ENCODE assay signal across 1 cellular context in the genomic region with DNA sequence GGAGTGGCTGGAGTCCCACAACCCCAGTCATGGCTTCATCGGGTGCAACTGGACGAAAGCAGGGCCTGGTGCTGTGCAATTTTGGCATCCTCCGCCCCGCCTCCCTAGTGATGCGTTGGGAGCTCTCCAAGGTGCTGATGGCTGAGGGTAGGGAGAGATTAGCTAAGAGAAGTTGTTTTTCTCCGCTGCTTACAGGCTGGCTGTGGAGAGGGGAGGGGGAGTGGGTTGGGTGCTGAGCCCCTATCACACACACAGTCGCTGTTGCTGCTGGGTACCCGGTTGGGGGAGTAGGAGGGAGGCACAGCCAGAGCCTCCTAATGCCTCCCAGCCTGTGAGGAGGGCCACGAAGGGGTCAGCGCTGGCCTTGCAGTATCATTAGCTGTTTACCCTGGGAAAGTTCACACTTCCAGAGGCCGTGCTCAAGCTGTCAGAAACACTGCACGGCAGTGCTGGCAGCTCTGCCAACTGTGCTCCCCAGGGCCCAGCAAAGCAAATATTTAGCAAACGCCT.
TF ChIP-seq lines count a peak whose summit lies in the region.

No MANE protein-coding gene starts in this region.

TF ChIP-seq in HepG2, 621 proteins besides CTCF, POLR2A, EP300 and RAD21 (continued from another document and continues in another):
- TF ChIP-seq, protein P1, sequence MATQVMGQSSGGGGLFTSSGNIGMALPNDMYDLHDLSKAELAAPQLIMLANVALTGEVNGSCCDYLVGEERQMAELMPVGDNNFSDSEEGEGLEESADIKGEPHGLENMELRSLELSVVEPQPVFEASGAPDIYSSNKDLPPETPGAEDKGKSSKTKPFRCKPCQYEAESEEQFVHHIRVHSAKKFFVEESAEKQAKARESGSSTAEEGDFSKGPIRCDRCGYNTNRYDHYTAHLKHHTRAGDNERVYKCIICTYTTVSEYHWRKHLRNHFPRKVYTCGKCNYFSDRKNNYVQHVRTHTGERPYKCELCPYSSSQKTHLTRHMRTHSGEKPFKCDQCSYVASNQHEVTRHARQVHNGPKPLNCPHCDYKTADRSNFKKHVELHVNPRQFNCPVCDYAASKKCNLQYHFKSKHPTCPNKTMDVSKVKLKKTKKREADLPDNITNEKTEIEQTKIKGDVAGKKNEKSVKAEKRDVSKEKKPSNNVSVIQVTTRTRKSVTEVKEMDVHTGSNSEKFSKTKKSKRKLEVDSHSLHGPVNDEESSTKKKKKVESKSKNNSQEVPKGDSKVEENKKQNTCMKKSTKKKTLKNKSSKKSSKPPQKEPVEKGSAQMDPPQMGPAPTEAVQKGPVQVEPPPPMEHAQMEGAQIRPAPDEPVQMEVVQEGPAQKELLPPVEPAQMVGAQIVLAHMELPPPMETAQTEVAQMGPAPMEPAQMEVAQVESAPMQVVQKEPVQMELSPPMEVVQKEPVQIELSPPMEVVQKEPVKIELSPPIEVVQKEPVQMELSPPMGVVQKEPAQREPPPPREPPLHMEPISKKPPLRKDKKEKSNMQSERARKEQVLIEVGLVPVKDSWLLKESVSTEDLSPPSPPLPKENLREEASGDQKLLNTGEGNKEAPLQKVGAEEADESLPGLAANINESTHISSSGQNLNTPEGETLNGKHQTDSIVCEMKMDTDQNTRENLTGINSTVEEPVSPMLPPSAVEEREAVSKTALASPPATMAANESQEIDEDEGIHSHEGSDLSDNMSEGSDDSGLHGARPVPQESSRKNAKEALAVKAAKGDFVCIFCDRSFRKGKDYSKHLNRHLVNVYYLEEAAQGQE (IDR thresholded peaks at IDR 0.05; ENCODE audit: borderline replicate concordance in 1 of 2, low read depth in 1 of 2, low read length in 2 of 2): peak; percentile 93 to 97
- TF ChIP-seq SP4 (CRISPR knock-in tag; IDR thresholded peaks at IDR 0.05) (no peak), KLF11 (CRISPR knock-in tag; IDR thresholded peaks at IDR 0.05) (0 out of 2 replicates have a peak, but pooled peaks have one; percentile 62), SAP130 (CRISPR knock-in tag; IDR thresholded peaks at IDR 0.05; ENCODE audit: low read depth) (peak; percentile 29; the same call in 1 of the 2 replicates), ZSCAN9 (CRISPR knock-in tag; IDR thresholded peaks at IDR 0.05; ENCODE audit: borderline replicate concordance) (peak; percentile 57; the same call in 1 of the 2 replicates), FOSL2 (CRISPR knock-in tag; IDR thresholded peaks at IDR 0.05) (0 out of 2 replicates have a peak, but pooled peaks have one; percentile 8), ZNF430 (CRISPR knock-in tag; IDR thresholded peaks at IDR 0.05) (peak; percentile 68), FOXK1 (CRISPR knock-in tag; IDR thresholded peaks at IDR 0.05; ENCODE audit: borderline replicate concordance, low read depth) (peak; percentile 27; the same call in 1 of the 2 replicates), NFKB2 (CRISPR knock-in tag; IDR thresholded peaks at IDR 0.05; ENCODE audit: borderline replicate concordance) (peak; percentile 65; the same call in 1 of the 2 replicates), ZNF607 (CRISPR knock-in tag; IDR thresholded peaks at IDR 0.05; ENCODE audit: borderline replicate concordance) (0 out of 2 replicates have a peak, but pooled peaks have one; percentile 41), SCMH1 (CRISPR knock-in tag; IDR thresholded peaks at IDR 0.05; ENCODE audit: borderline replicate concordance) (no peak), SALL1 (CRISPR knock-in tag; IDR thresholded peaks at IDR 0.05) (peak; percentile 57; the same call in 1 of the 2 replicates), ERF (CRISPR knock-in tag; IDR thresholded peaks at IDR 0.05) (peak; percentile 54; the same call in 1 of the 2 replicates), ZNF33B (CRISPR knock-in tag; IDR thresholded peaks at IDR 0.05) (no peak), KLF12 (CRISPR knock-in tag; IDR thresholded peaks at IDR 0.05; ENCODE audit: borderline replicate concordance) (peak; percentile 25; the same call in 1 of the 2 replicates), MIXL1 (CRISPR knock-in tag; IDR thresholded peaks at IDR 0.05) (peak; percentile 56; the same call in 1 of the 2 replicates), TCF12 (IDR thresholded peaks at IDR 0.05) (no peak), TCF12 (CRISPR knock-in tag; IDR thresholded peaks at IDR 0.05) (no peak), ZNF792 (CRISPR knock-in tag; IDR thresholded peaks at IDR 0.05) (peak; percentile 69; the same call in 1 of the 2 replicates), ATM (IDR thresholded peaks at IDR 0.05; ENCODE audit: borderline replicate concordance) (no peak), SOX5 (CRISPR knock-in tag; IDR thresholded peaks at IDR 0.05; ENCODE audit: borderline replicate concordance) (no peak), RXRB (CRISPR knock-in tag; IDR thresholded peaks at IDR 0.05; ENCODE audit: borderline replicate concordance) (0 out of 2 replicates have a peak, but pooled peaks have one; percentile 22), ZFP37 (CRISPR knock-in tag; IDR thresholded peaks at IDR 0.05; ENCODE audit: borderline replicate concordance) (peak; percentile 69; the same call in 1 of the 2 replicates), SRSF4 (IDR thresholded peaks at IDR 0.05; ENCODE audit: low read depth, low read length, poor library complexity, severe bottlenecking) (no peak), MEIS2 (CRISPR knock-in tag; IDR thresholded peaks at IDR 0.05) (no peak), HDAC2 (CRISPR knock-in tag; IDR thresholded peaks at IDR 0.05) (peak; percentile 47; the same call in 1 of the 2 replicates), HOXA5 (CRISPR knock-in tag; IDR thresholded peaks at IDR 0.05) (0 out of 2 replicates have a peak, but pooled peaks have one; percentile 34)
- TF ChIP-seq, protein P2, sequence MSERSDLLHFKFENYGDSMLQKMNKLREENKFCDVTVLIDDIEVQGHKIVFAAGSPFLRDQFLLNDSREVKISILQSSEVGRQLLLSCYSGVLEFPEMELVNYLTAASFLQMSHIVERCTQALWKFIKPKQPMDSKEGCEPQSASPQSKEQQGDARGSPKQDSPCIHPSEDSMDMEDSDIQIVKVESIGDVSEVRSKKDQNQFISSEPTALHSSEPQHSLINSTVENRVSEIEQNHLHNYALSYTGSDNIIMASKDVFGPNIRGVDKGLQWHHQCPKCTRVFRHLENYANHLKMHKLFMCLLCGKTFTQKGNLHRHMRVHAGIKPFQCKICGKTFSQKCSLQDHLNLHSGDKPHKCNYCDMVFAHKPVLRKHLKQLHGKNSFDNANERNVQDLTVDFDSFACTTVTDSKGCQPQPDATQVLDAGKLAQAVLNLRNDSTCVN (CRISPR knock-in tag; IDR thresholded peaks at IDR 0.05; ENCODE audit: borderline replicate concordance): peak; percentile 55; the same call in 1 of the 2 replicates
- TF ChIP-seq, protein P3, sequence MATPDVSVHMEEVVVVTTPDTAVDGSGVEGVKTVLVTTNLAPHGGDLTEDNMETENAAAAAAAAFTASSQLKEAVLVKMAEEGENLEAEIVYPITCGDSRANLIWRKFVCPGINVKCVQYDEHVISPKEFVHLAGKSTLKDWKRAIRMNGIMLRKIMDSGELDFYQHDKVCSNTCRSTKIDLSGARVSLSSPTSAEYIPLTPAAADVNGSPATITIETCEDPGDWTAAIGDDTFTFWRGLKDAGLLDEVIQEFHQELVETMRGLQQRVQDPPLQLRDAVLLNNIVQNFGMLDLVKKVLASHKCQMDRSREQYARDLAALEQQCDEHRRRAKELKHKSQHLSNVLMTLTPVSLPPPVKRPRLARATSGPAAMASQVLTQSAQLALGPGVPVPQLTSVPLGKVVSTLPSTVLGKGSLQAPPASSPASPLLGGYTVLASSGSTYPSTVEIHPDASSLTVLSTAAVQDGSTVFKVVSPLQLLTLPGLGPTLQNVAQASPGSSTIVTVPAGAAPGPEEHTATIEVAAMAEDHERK (CRISPR knock-in tag; IDR thresholded peaks at IDR 0.05; ENCODE audit: low read depth): no peak
- TF ChIP-seq, protein P4, sequence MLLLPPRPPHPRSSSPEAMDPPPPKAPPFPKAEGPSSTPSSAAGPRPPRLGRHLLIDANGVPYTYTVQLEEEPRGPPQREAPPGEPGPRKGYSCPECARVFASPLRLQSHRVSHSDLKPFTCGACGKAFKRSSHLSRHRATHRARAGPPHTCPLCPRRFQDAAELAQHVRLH (CRISPR knock-in tag; IDR thresholded peaks at IDR 0.05; ENCODE audit: borderline replicate concordance, low read depth): peak; percentile 35; the same call in 1 of the 2 replicates
- TF ChIP-seq, protein P5, sequence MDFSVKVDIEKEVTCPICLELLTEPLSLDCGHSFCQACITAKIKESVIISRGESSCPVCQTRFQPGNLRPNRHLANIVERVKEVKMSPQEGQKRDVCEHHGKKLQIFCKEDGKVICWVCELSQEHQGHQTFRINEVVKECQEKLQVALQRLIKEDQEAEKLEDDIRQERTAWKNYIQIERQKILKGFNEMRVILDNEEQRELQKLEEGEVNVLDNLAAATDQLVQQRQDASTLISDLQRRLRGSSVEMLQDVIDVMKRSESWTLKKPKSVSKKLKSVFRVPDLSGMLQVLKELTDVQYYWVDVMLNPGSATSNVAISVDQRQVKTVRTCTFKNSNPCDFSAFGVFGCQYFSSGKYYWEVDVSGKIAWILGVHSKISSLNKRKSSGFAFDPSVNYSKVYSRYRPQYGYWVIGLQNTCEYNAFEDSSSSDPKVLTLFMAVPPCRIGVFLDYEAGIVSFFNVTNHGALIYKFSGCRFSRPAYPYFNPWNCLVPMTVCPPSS (IDR thresholded peaks at IDR 0.05): no peak
- TF ChIP-seq, protein P6, sequence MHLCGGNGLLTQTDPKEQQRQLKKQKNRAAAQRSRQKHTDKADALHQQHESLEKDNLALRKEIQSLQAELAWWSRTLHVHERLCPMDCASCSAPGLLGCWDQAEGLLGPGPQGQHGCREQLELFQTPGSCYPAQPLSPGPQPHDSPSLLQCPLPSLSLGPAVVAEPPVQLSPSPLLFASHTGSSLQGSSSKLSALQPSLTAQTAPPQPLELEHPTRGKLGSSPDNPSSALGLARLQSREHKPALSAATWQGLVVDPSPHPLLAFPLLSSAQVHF (CRISPR knock-in tag; IDR thresholded peaks at IDR 0.05): 0 out of 2 replicates have a peak, but pooled peaks have one; percentile 52
- TF ChIP-seq, protein P7, sequence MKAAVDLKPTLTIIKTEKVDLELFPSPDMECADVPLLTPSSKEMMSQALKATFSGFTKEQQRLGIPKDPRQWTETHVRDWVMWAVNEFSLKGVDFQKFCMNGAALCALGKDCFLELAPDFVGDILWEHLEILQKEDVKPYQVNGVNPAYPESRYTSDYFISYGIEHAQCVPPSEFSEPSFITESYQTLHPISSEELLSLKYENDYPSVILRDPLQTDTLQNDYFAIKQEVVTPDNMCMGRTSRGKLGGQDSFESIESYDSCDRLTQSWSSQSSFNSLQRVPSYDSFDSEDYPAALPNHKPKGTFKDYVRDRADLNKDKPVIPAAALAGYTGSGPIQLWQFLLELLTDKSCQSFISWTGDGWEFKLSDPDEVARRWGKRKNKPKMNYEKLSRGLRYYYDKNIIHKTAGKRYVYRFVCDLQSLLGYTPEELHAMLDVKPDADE (CRISPR knock-in tag; IDR thresholded peaks at IDR 0.05): no peak
- TF ChIP-seq, protein P8, sequence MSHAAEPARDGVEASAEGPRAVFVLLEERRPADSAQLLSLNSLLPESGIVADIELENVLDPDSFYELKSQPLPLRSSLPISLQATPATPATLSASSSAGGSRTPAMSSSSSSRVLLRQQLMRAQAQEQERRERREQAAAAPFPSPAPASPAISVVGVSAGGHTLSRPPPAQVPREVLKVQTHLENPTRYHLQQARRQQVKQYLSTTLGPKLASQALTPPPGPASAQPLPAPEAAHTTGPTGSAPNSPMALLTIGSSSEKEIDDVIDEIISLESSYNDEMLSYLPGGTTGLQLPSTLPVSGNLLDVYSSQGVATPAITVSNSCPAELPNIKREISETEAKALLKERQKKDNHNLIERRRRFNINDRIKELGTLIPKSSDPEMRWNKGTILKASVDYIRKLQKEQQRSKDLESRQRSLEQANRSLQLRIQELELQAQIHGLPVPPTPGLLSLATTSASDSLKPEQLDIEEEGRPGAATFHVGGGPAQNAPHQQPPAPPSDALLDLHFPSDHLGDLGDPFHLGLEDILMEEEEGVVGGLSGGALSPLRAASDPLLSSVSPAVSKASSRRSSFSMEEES (CRISPR knock-in tag; IDR thresholded peaks at IDR 0.05): peak; percentile 49; the same call in 1 of the 2 replicates
- TF ChIP-seq, protein P9, sequence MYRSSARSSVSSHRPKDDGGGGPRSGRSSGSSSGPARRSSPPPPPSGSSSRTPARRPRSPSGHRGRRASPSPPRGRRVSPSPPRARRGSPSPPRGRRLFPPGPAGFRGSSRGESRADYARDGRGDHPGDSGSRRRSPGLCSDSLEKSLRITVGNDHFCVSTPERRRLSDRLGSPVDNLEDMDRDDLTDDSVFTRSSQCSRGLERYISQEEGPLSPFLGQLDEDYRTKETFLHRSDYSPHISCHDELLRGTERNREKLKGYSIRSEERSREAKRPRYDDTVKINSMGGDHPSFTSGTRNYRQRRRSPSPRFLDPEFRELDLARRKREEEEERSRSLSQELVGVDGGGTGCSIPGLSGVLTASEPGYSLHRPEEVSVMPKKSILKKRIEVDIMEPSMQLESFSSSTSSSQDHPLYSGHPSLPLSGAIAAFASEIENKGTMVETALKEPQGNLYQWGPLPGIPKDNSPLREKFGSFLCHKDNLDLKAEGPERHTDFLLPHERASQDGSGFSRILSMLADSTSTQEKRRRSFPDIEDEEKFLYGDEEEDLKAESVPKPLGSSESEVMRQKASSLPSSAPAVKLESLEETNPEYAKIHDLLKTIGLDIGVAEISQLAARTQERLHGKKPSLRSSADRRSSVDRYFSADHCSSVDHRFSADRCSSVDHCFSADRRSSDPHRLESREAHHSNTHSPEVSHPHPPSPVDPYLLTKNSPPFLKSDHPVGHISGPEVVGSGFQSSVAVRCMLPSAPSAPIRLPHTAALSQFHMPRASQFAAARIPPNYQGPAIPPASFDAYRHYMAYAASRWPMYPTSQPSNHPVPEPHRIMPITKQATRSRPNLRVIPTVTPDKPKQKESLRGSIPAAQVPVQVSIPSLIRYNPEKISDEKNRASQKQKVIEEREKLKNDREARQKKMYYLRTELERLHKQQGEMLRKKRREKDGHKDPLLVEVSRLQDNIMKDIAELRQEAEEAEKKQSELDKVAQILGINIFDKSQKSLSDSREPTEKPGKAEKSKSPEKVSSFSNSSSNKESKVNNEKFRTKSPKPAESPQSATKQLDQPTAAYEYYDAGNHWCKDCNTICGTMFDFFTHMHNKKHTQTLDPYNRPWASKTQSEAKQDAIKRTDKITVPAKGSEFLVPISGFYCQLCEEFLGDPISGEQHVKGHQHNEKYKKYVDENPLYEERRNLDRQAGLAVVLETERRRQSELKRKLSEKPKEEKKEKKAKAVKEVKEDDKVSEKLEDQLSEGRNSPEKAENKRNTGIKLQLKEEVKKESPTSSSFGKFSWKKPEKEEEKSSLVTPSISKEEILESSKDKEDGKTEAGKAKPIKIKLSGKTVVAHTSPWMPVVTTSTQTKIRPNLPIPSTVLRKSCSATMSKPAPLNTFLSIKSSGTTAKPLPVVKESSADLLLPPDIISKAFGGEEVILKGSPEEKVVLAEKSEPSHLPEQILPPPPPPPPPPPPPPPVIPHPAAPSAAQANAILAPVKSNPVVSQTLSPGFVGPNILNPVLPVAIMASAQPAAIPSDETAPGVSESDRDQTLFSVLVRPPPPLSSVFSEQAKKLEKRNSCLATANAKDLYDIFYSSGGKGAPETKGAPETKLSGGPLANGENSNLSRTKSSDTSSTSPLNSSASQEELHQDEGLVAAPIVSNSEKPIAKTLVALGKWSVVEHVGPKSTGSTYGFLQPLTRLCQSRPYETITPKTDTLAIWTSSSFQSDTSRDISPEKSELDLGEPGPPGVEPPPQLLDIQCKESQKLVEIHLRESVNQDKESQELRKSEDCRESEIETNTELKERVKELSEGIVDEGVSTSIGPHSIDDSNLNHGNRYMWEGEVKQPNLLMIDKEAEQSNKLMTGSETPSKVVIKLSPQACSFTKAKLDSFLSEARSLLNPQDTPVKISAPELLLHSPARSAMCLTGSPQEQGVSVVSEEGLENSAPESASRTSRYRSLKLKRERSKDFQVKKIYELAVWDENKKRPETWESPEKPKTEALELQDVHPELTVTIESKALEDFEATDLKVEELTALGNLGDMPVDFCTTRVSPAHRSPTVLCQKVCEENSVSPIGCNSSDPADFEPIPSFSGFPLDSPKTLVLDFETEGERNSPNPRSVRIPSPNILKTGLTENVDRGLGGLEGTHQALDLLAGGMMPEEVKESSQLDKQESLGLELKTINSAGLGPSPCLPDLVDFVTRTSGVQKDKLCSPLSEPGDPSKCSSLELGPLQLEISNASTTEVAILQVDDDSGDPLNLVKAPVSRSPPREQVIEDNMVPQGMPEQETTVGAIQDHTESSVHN (CRISPR knock-in tag; IDR thresholded peaks at IDR 0.05): no peak
